ENCODE assay signal across 17 cellular contexts in the genomic region with DNA sequence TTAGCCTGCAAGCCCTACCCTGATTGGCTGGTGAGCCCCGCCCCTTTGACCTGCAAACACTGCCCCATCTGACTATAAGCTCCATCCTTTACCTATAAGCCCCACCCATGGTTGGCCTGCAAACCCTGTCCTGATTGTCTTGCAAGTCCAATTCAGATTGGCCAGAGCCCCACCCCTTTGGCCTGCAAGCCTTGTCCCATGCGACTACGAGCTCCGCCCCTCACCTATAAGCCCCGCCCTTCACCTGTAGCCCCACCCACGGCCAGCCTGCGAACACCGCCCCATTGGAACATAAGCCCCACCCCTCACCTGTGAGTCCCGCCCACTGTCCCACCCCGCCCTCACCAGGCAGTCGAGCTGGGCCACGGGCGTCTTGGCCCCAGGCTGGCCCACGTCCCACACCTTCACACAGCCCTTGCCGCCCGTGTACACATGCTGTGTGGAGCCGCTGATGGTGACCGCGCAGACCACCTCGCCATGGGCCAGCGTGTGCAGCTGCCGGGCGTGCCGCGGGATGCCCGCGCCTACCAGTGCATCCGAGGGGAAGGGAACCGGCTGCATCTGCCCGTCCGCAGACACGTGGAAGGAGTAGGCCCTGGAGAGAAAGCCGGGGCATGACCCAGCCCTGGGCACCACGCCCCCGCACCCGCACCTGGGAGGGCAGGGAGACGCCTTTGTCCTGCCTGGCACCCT. TPM values are rescaled to one million over a fixed set of nuclear protein-coding genes. Genes with fewer than 3 reads are reported as not detected.
A peak's percentile ranks its signal among the peaks of the same experiment; 100 is the strongest.
DNase-seq lines count a peak whose midpoint lies in the region; ATAC-seq and TF ChIP-seq lines count a peak whose summit lies in the region.
"Had no signal": no experiment of that assay in that cellular context is flagged by ENCODE, and none has a peak within 500 bp of the region (broad histone marks: within the 10 kb centered on the region; RNA-seq: fewer than 3 reads in every experiment).

No MANE protein-coding gene starts in this region.

- H3K27ac ChIP-seq in body of pancreas, result no peak overlapping the region
- H3K27ac ChIP-seq: hepatocyte had no signal

- 76 to 82% methylated on average over 19 to 20 of the region's 37 CpGs for WGBS in body of pancreas, 2 donors

- DNase-seq in activated T-cell treated with anti-CD3 and anti-CD28 coated beads, Interleukin-2, amount 50 U/mL, for 1 hour, result peak; percentile 44
- no peak for DNase-seq in activated T-cell treated with anti-CD3 and anti-CD28 coated beads, Interleukin-2, amount 50 U/mL, for 4 hours
- DNase-seq in body of pancreas, result peak in 1 of 4 donors; percentile 37
- DNase-seq in stimulated activated CD4-positive, alpha-beta T cell treated with anti-CD3 and anti-CD28 coated beads, Interleukin-1b, Interleukin-23, amount 100 ng/mL, for 48 hours, result peak; percentile 45
- DNase-seq in GM19240 (ENCODE audit: insufficient read length, low spot score), result no peak
- DNase-seq in DMS153 treated with DMSO at 0.1 percent for 48 hours (lab: John Stamatoyannopoulos, UW; ENCODE audit: unreplicated experiment), result no peak
- DNase-seq: activated B cell treated with CpG ODN at 0.5 μM for 24 hours, NCI-H1092, NCI-H774 had no signal

- no peaks in the 10 kb centered on the region for H3K9me3 Mint-ChIP-seq in activated T-cell treated with anti-CD3 and anti-CD28 coated beads, Interleukin-2, amount 50 U/mL, for 4 hours
- H3K9me3 Mint-ChIP-seq: activated B cell treated with CpG ODN at 0.5 μM for 24 hours; activated naive CD4-positive, alpha-beta T cell treated with anti-CD3 and anti-CD28 coated beads, Interleukin-2, amount 50 U/mL, for 24 hours; central memory CD8-positive, alpha-beta T cell; stimulated activated naive CD8-positive, alpha-beta T cell treated with anti-CD3 and anti-CD28 coated beads, Interleukin-15, Interleukin-2, amounts not matched to agents 100 ng/mL and 50 ng/mL, for 24 hours had no signal

- no peaks in the 10 kb centered on the region for H3K9me3 ChIP-seq in body of pancreas
- H3K9me3 ChIP-seq: HAP-1 had no signal

- H3K27me3 ChIP-seq in body of pancreas, result no peaks in the 10 kb centered on the region
- H3K27me3 ChIP-seq: hepatocyte had no signal

- no peak overlapping the region for H3K4me3 Mint-ChIP-seq in activated T-cell treated with anti-CD3 and anti-CD28 coated beads, Interleukin-2, amount 50 U/mL, for 4 hours
- H3K4me3 Mint-ChIP-seq: activated B cell treated with CpG ODN at 0.5 μM for 24 hours; activated naive CD4-positive, alpha-beta T cell treated with anti-CD3 and anti-CD28 coated beads, Interleukin-2, amount 50 U/mL, for 24 hours; central memory CD8-positive, alpha-beta T cell; stimulated activated naive CD8-positive, alpha-beta T cell treated with anti-CD3 and anti-CD28 coated beads, Interleukin-15, Interleukin-2, amounts not matched to agents 100 ng/mL and 50 ng/mL, for 24 hours had no signal

- no peak for TF ChIP-seq CTCF in body of pancreas (IDR thresholded peaks at IDR 0.05)

- no peaks in the 10 kb centered on the region for H3K36me3 ChIP-seq in body of pancreas (replicated peaks in 1 of 2; ENCODE audit: insufficient read depth in 1 of 2, low read depth in 2 of 2)
- H3K36me3 ChIP-seq: HAP-1 had no signal

- no peak for TF ChIP-seq EP300 in Ishikawa (IDR thresholded peaks at IDR 0.05; ENCODE audit: borderline replicate concordance)

- H3K27me3 Mint-ChIP-seq in activated T-cell treated with anti-CD3 and anti-CD28 coated beads, Interleukin-2, amount 50 U/mL, for 4 hours (ENCODE audit: low read depth), result no peaks in the 10 kb centered on the region
- H3K27me3 Mint-ChIP-seq: activated naive CD4-positive, alpha-beta T cell treated with anti-CD3 and anti-CD28 coated beads, Interleukin-2, amount 50 U/mL, for 24 hours; central memory CD8-positive, alpha-beta T cell; stimulated activated naive CD8-positive, alpha-beta T cell treated with anti-CD3 and anti-CD28 coated beads, Interleukin-15, Interleukin-2, amounts not matched to agents 100 ng/mL and 50 ng/mL, for 24 hours had no signal

- no peak overlapping the region for H3K4me3 ChIP-seq in body of pancreas
- H3K4me3 ChIP-seq: HAP-1, hepatocyte had no signal

- H3K4me1 Mint-ChIP-seq in activated T-cell treated with anti-CD3 and anti-CD28 coated beads, Interleukin-2, amount 50 U/mL, for 4 hours (ENCODE audit: low read depth), result no peaks in the 10 kb centered on the region
- H3K4me1 Mint-ChIP-seq: activated B cell treated with CpG ODN at 0.5 μM for 24 hours; activated naive CD4-positive, alpha-beta T cell treated with anti-CD3 and anti-CD28 coated beads, Interleukin-2, amount 50 U/mL, for 24 hours; central memory CD8-positive, alpha-beta T cell had no signal

- ATAC-seq in activated T-cell treated with anti-CD3 and anti-CD28 coated beads, Interleukin-2, amount 50 U/mL, for 4 hours, result no peak
- ATAC-seq in body of pancreas (peak; percentile 35), HG02610 (IDR thresholded peaks at IDR 0.05; ENCODE audit: unreplicated experiment) (no peak)

- no peaks in the 10 kb centered on the region for H3K4me1 ChIP-seq in body of pancreas
- H3K4me1 ChIP-seq: HAP-1 had no signal

- TF ChIP-seq RAD21 in Ishikawa (IDR thresholded peaks at IDR 0.05; ENCODE audit: low read depth), result no peak

- intact Hi-C loops in body of pancreas (cut with DNase I), result no loop called here

- H3K36me3 Mint-ChIP-seq in activated T-cell treated with anti-CD3 and anti-CD28 coated beads, Interleukin-2, amount 50 U/mL, for 4 hours (ENCODE audit: insufficient read depth), result no peaks in the 10 kb centered on the region

- TF ChIP-seq POLR2A in body of pancreas (IDR thresholded peaks at IDR 0.05), result no peak

TF ChIP-seq in Ishikawa, 13 proteins besides CTCF, POLR2A, EP300 and RAD21:
- TF ChIP-seq, protein P1, sequence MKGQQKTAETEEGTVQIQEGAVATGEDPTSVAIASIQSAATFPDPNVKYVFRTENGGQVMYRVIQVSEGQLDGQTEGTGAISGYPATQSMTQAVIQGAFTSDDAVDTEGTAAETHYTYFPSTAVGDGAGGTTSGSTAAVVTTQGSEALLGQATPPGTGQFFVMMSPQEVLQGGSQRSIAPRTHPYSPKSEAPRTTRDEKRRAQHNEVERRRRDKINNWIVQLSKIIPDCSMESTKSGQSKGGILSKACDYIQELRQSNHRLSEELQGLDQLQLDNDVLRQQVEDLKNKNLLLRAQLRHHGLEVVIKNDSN (IDR thresholded peaks at IDR 0.05), result peak; percentile 73
- TF ChIP-seq TEAD4 (IDR thresholded peaks at IDR 0.05), result no peak

RNA-seq across cellular contexts. Expression of a gene that starts 22.9 kb away (rescaled TPM):
- 1 to 10 TPM; 4.8 to 5.9 (median 5.7) TPM for total RNA-seq in activated T-cell treated with anti-CD3 and anti-CD28 coated beads, Interleukin-2, amount 50 U/mL, for 4 hours
- total RNA-seq in body of pancreas, result 10 to 100 TPM; 34.5 to 45.2 TPM
- total RNA-seq: HT1080 had no signal

RNA-seq across cellular contexts. Expression of a gene that starts 28.9 kb away (rescaled TPM):
- total RNA-seq in activated T-cell treated with anti-CD3 and anti-CD28 coated beads, Interleukin-2, amount 50 U/mL, for 4 hours, result under 1 TPM in 2 of 3 donors, not detected in 1; 0.16 to 0.90 TPM
- total RNA-seq in body of pancreas, result under 1 TPM in 1 of 2 donors, not detected in 1; 0.33 TPM
- total RNA-seq: HT1080 had no signal

RNA-seq across cellular contexts. Expression of a gene that starts 56.1 kb away (rescaled TPM):
- 100 to 1,000 TPM; 232 to 275 (median 258) TPM for total RNA-seq in activated T-cell treated with anti-CD3 and anti-CD28 coated beads, Interleukin-2, amount 50 U/mL, for 4 hours
- total RNA-seq in body of pancreas, result 100 to 1,000 TPM; 166 to 254 TPM

Comparison
In these comparisons a context has a peak if more than half of its experiments do, and no peak if none do; other contexts are left out.
1. DNase-seq: peak in activated T-cell treated with anti-CD3 and anti-CD28 coated beads, Interleukin-2, amount 50 U/mL, for 1 hour (single experiment) and stimulated activated CD4-positive, alpha-beta T cell treated with anti-CD3 and anti-CD28 coated beads, Interleukin-1b, Interleukin-23, amount 100 ng/mL, for 48 hours (single experiment); none in activated T-cell treated with anti-CD3 and anti-CD28 coated beads, Interleukin-2, amount 50 U/mL, for 4 hours (single experiment), GM19240 (single experiment) and DMS153 treated with DMSO at 0.1 percent for 48 hours (single experiment).
2. RNA of a gene that starts 22.9 kb away (total RNA-seq): 34.5 to 45.2 TPM in body of pancreas; 4.8 to 5.9 TPM in activated T-cell treated with anti-CD3 and anti-CD28 coated beads, Interleukin-2, amount 50 U/mL, for 4 hours; every median in the first group is over 4 times any median in the second.